Comparison of ENCODE assay signal across 9 cellular contexts in genomic region chr17:81097943-81098308, GRCh38.
DNase-seq lines count a peak whose midpoint lies in the region; ATAC-seq and TF ChIP-seq lines count a peak whose summit lies in the region.
"Had no signal": no experiment of that assay in that cellular context is flagged by ENCODE, and none has a peak within 500 bp of the region (broad histone marks: within the 10 kb centered on the region; RNA-seq: fewer than 3 reads in every experiment).

No MANE protein-coding gene starts in this region.

- no peaks in the 10 kb centered on the region for H3K79me2 ChIP-seq in PC-9 (ENCODE audit: low read depth)

- POLR2A ChIA-PET in PC-9 (lab: Charles Lee; ENCODE audit: unreplicated experiment), result interaction anchor here (0.6 to 0.7 kb wide), 3 partner anchors 48 to 75 kb away, joined by 3 to 18 read pairs (median 6); no protein-coding TSS in a partner anchor

- H3K27me3 ChIP-seq in PC-9 (ENCODE audit: insufficient read depth, low read depth), result no peaks in the 10 kb centered on the region

- H3K27ac Mint-ChIP-seq in Calu3 (ENCODE audit: unreplicated experiment), result no peak overlapping the region
- H3K27ac Mint-ChIP-seq: activated naive CD8-positive, alpha-beta T cell treated with anti-CD3 and anti-CD28 coated beads, Interleukin-2, amount 10 ng/mL, durations not matched to agents 7 days and 5 days had no signal

- no peaks in the 10 kb centered on the region for H3K9me3 ChIP-seq in PC-9 (ENCODE audit: insufficient read depth, low read depth)

- no peaks in the 10 kb centered on the region for H3K9me2 ChIP-seq in PC-9 (ENCODE audit: insufficient read depth)

- H2AFZ ChIP-seq in PC-9, result no peak overlapping the region

- H3K9me3 Mint-ChIP-seq in Calu3 (ENCODE audit: low read depth, unreplicated experiment), result no peaks in the 10 kb centered on the region
- H3K9me3 Mint-ChIP-seq: activated naive CD8-positive, alpha-beta T cell treated with anti-CD3 and anti-CD28 coated beads, Interleukin-2, amount 10 ng/mL, durations not matched to agents 7 days and 5 days had no signal

- no peak for ATAC-seq in HG02852 (IDR thresholded peaks at IDR 0.05; ENCODE audit: unreplicated experiment)
- no peak for ATAC-seq in GM21529 (IDR thresholded peaks at IDR 0.05; ENCODE audit: unreplicated experiment)

- no peaks in the 10 kb centered on the region for H4K20me1 ChIP-seq in PC-9 (ENCODE audit: insufficient read depth)

- H3K27me3 Mint-ChIP-seq in Calu3 (ENCODE audit: unreplicated experiment), result no peaks in the 10 kb centered on the region
- H3K27me3 Mint-ChIP-seq: activated naive CD8-positive, alpha-beta T cell treated with anti-CD3 and anti-CD28 coated beads, Interleukin-2, amount 10 ng/mL, durations not matched to agents 7 days and 5 days had no signal

- peaks cover 27% of the 10 kb centered on the region for H3F3A ChIP-seq in PC-9 (ENCODE audit: insufficient read depth, low read depth)

- H3K4me3 ChIP-seq in PC-9 (peak overlapping the region; percentile 38; the same call in 1 of the 2 replicates), epithelial cell of esophagus (ENCODE audit: low read length) (no peak overlapping the region), retinal pigment epithelial cell (ENCODE audit: low read length) (peak overlapping the region; percentile 25)

- TF ChIP-seq CTCF in Calu3 (IDR thresholded peaks at IDR 0.05; ENCODE audit: unreplicated experiment) (no peak), PC-9 (conservative IDR thresholded peaks at IDR 0.05) (no peak), epithelial cell of esophagus (IDR thresholded peaks at IDR 0.05; ENCODE audit: insufficient read depth, low read depth, low read length, missing control alignments) (no peak), retinal pigment epithelial cell (conservative IDR thresholded peaks at IDR 0.05; ENCODE audit: low read depth, low read length) (no peak)

- H3K4me2 ChIP-seq in PC-9, result peak overlapping the region; percentile 82

- no peaks in the 10 kb centered on the region for H3K36me3 ChIP-seq in PC-9 (ENCODE audit: low read depth)

- DNase-seq in Calu3 (peak; percentile 56), PC-9 (peak; percentile 61 to 82), epithelial cell of esophagus (ENCODE audit: low read depth) (peak; percentile 54), retinal pigment epithelial cell (ENCODE audit: low read depth) (peak; percentile 25), mesenteric fat pad (ENCODE audit: low spot score) (no peak), NCI-H2227 (lab: John Stamatoyannopoulos, UW; ENCODE audit: unreplicated experiment) (no peak)

- intact Hi-C loops in Calu3 (cut with micrococcal nuclease; ENCODE audit: unreplicated experiment), result loop anchor here (5.0 kb wide), 2 partner anchors 56 to 76 kb away; no protein-coding TSS in a partner anchor
- intact Hi-C loops in PC-9 (cut with micrococcal nuclease; ENCODE audit: unreplicated experiment), result loop anchor here (1.0 kb wide), 2 partner anchors 48 to 107 kb away; partner anchors contain the start of gene CHMP6

- CTCF ChIA-PET in Calu3 (lab: Charles Lee) (interaction anchor here (0.6 to 2.1 kb wide), 10 partner anchors 22 to 720 kb away, joined by 3 to 39 read pairs (median 6); no protein-coding TSS in a partner anchor), PC-9 (lab: Charles Lee) (interaction anchor here (0.6 to 1.5 kb wide), 5 partner anchors 61 to 128 kb away, joined by 3 to 11 read pairs (median 6); no protein-coding TSS in a partner anchor)

- peak overlapping the region; percentile 67 for H3K27ac ChIP-seq in PC-9

- peaks cover 33% of the 10 kb centered on the region for H3K4me1 Mint-ChIP-seq in Calu3 (ENCODE audit: low read depth, unreplicated experiment)

- H3K36me3 Mint-ChIP-seq in Calu3 (ENCODE audit: insufficient read depth, unreplicated experiment), result peaks cover 35% of the 10 kb centered on the region
- H3K36me3 Mint-ChIP-seq: activated naive CD8-positive, alpha-beta T cell treated with anti-CD3 and anti-CD28 coated beads, Interleukin-2, amount 10 ng/mL, durations not matched to agents 7 days and 5 days had no signal

- peak overlapping the region; percentile 47 for H3K4me3 Mint-ChIP-seq in Calu3 (ENCODE audit: low read depth, unreplicated experiment)
- H3K4me3 Mint-ChIP-seq: activated naive CD8-positive, alpha-beta T cell treated with anti-CD3 and anti-CD28 coated beads, Interleukin-2, amount 10 ng/mL, durations not matched to agents 7 days and 5 days had no signal

- BruUV-seq in Calu3 (replicated peaks; lab: Mats Ljungman, UMichigan) (no TSS peak), PC-9 (replicated peaks; lab: Mats Ljungman, UMichigan) (no TSS peak)

- H3K4me1 ChIP-seq in PC-9 (replicated peaks; ENCODE audit: insufficient read depth), result peaks cover 55% of the 10 kb centered on the region

Comparison
In these comparisons a context has a peak if more than half of its experiments do, and no peak if none do; other contexts are left out.
1. DNase-seq: peak in Calu3 (single experiment), PC-9 (2 of 2), epithelial cell of esophagus (single experiment) and retinal pigment epithelial cell (single experiment); none in mesenteric fat pad (single experiment) and NCI-H2227 (single experiment).